Comparison of ENCODE assay signal across 1 cellular context in the genomic region with DNA sequence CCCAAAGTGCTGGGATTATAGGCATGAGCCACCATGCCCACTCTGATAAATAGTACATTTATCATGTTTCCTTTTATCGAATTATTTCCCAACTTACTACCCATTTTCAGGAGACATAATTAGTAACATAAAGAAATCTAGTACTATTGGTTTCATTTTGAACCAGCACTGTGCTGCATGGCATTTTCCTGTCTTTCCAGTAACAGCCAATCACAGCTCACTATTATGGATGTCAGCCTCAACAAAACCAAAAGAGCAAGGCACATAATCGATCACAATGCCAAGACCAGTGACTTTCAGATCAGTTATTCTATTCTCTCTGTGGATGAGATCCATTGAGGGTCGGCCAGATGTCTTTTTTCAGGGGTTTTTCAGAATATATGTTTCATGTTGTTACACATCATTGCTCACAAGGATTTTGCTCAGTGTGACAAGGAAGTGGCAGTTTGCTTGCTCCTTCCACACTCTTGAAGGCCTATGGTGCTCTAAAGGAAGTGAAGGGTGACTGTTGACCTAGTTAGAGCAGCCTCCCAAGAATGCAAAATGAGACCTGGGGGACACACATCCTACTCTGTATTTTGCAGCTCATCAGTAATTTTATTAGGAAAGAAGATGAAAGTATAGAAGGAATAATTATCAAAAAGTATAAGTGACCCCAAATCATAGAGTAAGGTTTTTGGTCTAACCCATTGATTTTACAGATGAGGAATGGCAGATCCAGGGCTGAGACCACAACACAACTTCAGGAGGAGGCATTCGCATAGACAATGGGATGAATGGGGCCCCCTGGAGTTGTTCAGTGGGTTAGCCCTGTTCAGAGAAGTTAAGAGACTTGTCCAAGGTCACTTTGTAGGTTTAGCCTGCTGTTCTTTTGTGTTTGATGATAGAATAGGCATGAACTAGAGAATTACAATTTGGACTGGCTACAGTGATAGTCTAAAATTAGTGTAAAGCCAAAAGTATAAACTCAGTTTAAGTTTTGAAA.
TF ChIP-seq lines count a peak whose summit lies in the region.

No MANE protein-coding gene starts in this region.

TF ChIP-seq in SK-N-SH, 30 proteins besides CTCF, POLR2A, EP300 and RAD21 (continued from another document):
- TF ChIP-seq, protein P1, sequence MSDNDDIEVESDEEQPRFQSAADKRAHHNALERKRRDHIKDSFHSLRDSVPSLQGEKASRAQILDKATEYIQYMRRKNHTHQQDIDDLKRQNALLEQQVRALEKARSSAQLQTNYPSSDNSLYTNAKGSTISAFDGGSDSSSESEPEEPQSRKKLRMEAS (IDR thresholded peaks at IDR 0.05; ENCODE audit: low read depth) = no peak
- TF ChIP-seq, protein P2, sequence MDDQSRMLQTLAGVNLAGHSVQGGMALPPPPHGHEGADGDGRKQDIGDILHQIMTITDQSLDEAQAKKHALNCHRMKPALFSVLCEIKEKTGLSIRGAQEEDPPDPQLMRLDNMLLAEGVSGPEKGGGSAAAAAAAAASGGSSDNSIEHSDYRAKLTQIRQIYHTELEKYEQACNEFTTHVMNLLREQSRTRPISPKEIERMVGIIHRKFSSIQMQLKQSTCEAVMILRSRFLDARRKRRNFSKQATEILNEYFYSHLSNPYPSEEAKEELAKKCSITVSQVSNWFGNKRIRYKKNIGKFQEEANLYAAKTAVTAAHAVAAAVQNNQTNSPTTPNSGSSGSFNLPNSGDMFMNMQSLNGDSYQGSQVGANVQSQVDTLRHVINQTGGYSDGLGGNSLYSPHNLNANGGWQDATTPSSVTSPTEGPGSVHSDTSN (IDR thresholded peaks at IDR 0.05) = no peak
- TF ChIP-seq RFX5 (IDR thresholded peaks at IDR 0.05; ENCODE audit: low read length) = no peak
- TF ChIP-seq, protein P3, sequence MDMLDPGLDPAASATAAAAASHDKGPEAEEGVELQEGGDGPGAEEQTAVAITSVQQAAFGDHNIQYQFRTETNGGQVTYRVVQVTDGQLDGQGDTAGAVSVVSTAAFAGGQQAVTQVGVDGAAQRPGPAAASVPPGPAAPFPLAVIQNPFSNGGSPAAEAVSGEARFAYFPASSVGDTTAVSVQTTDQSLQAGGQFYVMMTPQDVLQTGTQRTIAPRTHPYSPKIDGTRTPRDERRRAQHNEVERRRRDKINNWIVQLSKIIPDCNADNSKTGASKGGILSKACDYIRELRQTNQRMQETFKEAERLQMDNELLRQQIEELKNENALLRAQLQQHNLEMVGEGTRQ (IDR thresholded peaks at IDR 0.05; ENCODE audit: borderline replicate concordance, low read depth, low read length) = no peak
- no peak for TF ChIP-seq NFIC (IDR thresholded peaks at IDR 0.05; ENCODE audit: borderline replicate concordance)
- no peak for TF ChIP-seq FOXM1 (IDR thresholded peaks at IDR 0.05; ENCODE audit: low read depth)
- TF ChIP-seq GABPA (IDR thresholded peaks at IDR 0.05; ENCODE audit: low read depth) = no peak
- TF ChIP-seq NRF1 (IDR thresholded peaks at IDR 0.05; ENCODE audit: low read depth, low read length) = no peak
- TF ChIP-seq CHD2 (IDR thresholded peaks at IDR 0.05; ENCODE audit: low read length, partially characterized antibody) = no peak
- TF ChIP-seq SMC3 (IDR thresholded peaks at IDR 0.05; ENCODE audit: low read depth, low read length) = no peak
